12 cellular contexts compared by ENCODE assay signal in genomic region chr4:2891294-2891693, GRCh38. TPM values are rescaled to one million over a fixed set of nuclear protein-coding genes. Genes with fewer than 3 reads are reported as not detected.
A peak's percentile ranks its signal among the peaks of the same experiment; 100 is the strongest.
DNase-seq lines count a peak whose midpoint lies in the region; ATAC-seq and TF ChIP-seq lines count a peak whose summit lies in the region.
"Had no signal": no experiment of that assay in that cellular context is flagged by ENCODE, and none has a peak within 500 bp of the region (broad histone marks: within the 10 kb centered on the region; RNA-seq: fewer than 3 reads in every experiment).

No MANE protein-coding gene starts in this region.

- H3K27me3 Mint-ChIP-seq in osteocyte (ENCODE audit: unreplicated experiment): no peaks in the 10 kb centered on the region

- no peaks in the 10 kb centered on the region for H3K9me3 Mint-ChIP-seq in osteocyte (ENCODE audit: unreplicated experiment)
- H3K9me3 Mint-ChIP-seq: T-helper 1 cell treated with Interleukin-12 subunit alpha and Interleukin-12 subunit beta and Interleukin-4 antibody, amounts not matched to agents 30 μg/mL and 1 μg/mL, for 36 hours had no signal

- peaks cover 25% of the 10 kb centered on the region for H3K36me3 Mint-ChIP-seq in osteocyte (ENCODE audit: unreplicated experiment)

- DNase-seq in Caki2 (ENCODE audit: low read depth): peak; percentile 62
- peak; percentile 9 for DNase-seq in RPMI7951 (ENCODE audit: low read depth)
- no peak for DNase-seq in osteocyte (ENCODE audit: extremely low spot score, unreplicated experiment)
- DNase-seq in NCI-H1436 (lab: John Stamatoyannopoulos, UW): no peak
- no peak for DNase-seq in ecto neural progenitor cell (ENCODE audit: low spot score)
- DNase-seq: KG1; NCI-H524 treated with DMSO at 0.1 percent for 48 hours; stimulated activated CD4-positive, alpha-beta T cell treated with anti-CD3 and anti-CD28 coated beads, Interleukin-2, amount 100 ng/mL, for 48 hours had no signal

- peaks cover 2% of the 10 kb centered on the region for H3K4me1 Mint-ChIP-seq in osteocyte (ENCODE audit: unreplicated experiment)

- ATAC-seq in esophagus mucosa: peak; percentile 39
- no peak for ATAC-seq in HG02970 (IDR thresholded peaks at IDR 0.05; ENCODE audit: low FRiP score, unreplicated experiment)
- ATAC-seq in GM19397 (IDR thresholded peaks at IDR 0.05; ENCODE audit: unreplicated experiment): no peak

- TF ChIP-seq CTCF in osteocyte (IDR thresholded peaks at IDR 0.05): no peak

- H3K27ac Mint-ChIP-seq in osteocyte (ENCODE audit: unreplicated experiment): peak overlapping the region; percentile 38
- H3K27ac Mint-ChIP-seq: T-helper 1 cell treated with Interleukin-12 subunit alpha and Interleukin-12 subunit beta and Interleukin-4 antibody, amounts not matched to agents 30 μg/mL and 1 μg/mL, for 36 hours had no signal

- H3K4me3 Mint-ChIP-seq in osteocyte (ENCODE audit: unreplicated experiment): no peak overlapping the region
- H3K4me3 Mint-ChIP-seq: T-helper 1 cell treated with Interleukin-12 subunit alpha and Interleukin-12 subunit beta and Interleukin-4 antibody, amounts not matched to agents 30 μg/mL and 1 μg/mL, for 36 hours had no signal

- in situ Hi-C loops in Caki2 (cut with HindIII; ENCODE audit: low pct_unique_long_range_greater_than_20kb, low sequenced_read_pairs): no loop called here

RNA-seq across cellular contexts. Expression of gene ADD1, which starts 47.6 kb away (rescaled TPM):
- 98.4 and 132 TPM in 2 replicates for total RNA-seq in Caki2 (2014; rRNA removed; shearing (Covaris generic); ENCODE audit: low replicate concordance)
- 115 and 136 TPM in 2 replicates for total RNA-seq in RPMI7951 (2014; rRNA removed; shearing (Covaris generic))
- total RNA-seq in esophagus mucosa (133 TPM), osteocyte (273 and 274 TPM in 2 replicates)

Comparison
In these comparisons a context has a peak if more than half of its experiments do, and no peak if none do; other contexts are left out.
1. DNase-seq: peak in Caki2 (single experiment) and RPMI7951 (single experiment); none in osteocyte (single experiment), NCI-H1436 (single experiment) and ecto neural progenitor cell (single experiment).